In genomic region chr19:2084993-2085720, GRCh38 we compare ENCODE assay signal across 8 cellular contexts. TPM values are rescaled to one million over a fixed set of nuclear protein-coding genes. Genes with fewer than 3 reads are reported as not detected.
DNase-seq lines count a peak whose midpoint lies in the region; ATAC-seq and TF ChIP-seq lines count a peak whose summit lies in the region.

No MANE protein-coding gene starts in this region.

- peaks cover 14% of the 10 kb centered on the region for H3K4me1 Mint-ChIP-seq in mesothelial cell of epicardium

- peak; percentile 30 for ATAC-seq in GM21447 (IDR thresholded peaks at IDR 0.05; ENCODE audit: unreplicated experiment)

- H3K27ac Mint-ChIP-seq in mesothelial cell of epicardium = no peak overlapping the region

- no peak for TF ChIP-seq CTCF in mesothelial cell of epicardium (IDR thresholded peaks at IDR 0.05; ENCODE audit: unreplicated experiment)

- DNase-seq in A172 (ENCODE audit: low spot score) (peak; percentile 63), NK-92 (lab: John Stamatoyannopoulos, UW; ENCODE audit: unreplicated experiment) (peak; percentile 79), activated T-cell treated with anti-CD3 and anti-CD28 coated beads for 1 hour (ENCODE audit: low read depth) (peak; percentile 87), fibroblast of peridontal ligament (ENCODE audit: extremely low read depth) (peak; percentile 13), mesothelial cell of epicardium (ENCODE audit: low spot score in 2 of 2, unreplicated experiment in 2 of 2) (no peak), kidney glomerular epithelial cell (lab: John Stamatoyannopoulos, UW) (no peak)
- DNase-seq in stimulated activated CD4-positive, alpha-beta T cell treated with anti-CD3 and anti-CD28 coated beads, Interleukin-12 subunit alpha, Interleukin-12 subunit beta, amount 100 ng/mL, for 24 hours (ENCODE audit: low read depth in 2 of 2) = peak; percentile 81 to 91

- peaks cover 4% of the 10 kb centered on the region for H3K36me3 Mint-ChIP-seq in mesothelial cell of epicardium

- no peak overlapping the region for H3K4me3 Mint-ChIP-seq in mesothelial cell of epicardium

- H3K27me3 Mint-ChIP-seq in mesothelial cell of epicardium (ENCODE audit: low read depth) = no peaks in the 10 kb centered on the region

- no peaks in the 10 kb centered on the region for H3K9me3 Mint-ChIP-seq in mesothelial cell of epicardium

RNA-seq across cellular contexts. Expression of gene MOB3A, which starts 11.0 kb away (rescaled TPM):
- total RNA-seq in A172 (2014; rRNA removed; shearing (Covaris generic)) = 17.4 and 21.5 TPM in 2 replicates
- total RNA-seq in mesothelial cell of epicardium = 33.0 to 34.7 TPM (median 34.1 TPM) in 3 replicates

RNA-seq across cellular contexts. Expression of gene IZUMO4, which starts 11.6 kb away (rescaled TPM):
- 2.7 and 2.8 TPM in 2 replicates for total RNA-seq in A172 (2014; rRNA removed; shearing (Covaris generic))
- 11.0 to 14.4 TPM (median 13.8 TPM) in 3 replicates for total RNA-seq in mesothelial cell of epicardium

RNA-seq across cellular contexts. Expression of gene MKNK2, which starts 34.1 kb away (rescaled TPM):
- 40.4 and 53.8 TPM in 2 replicates for total RNA-seq in A172 (2014; rRNA removed; shearing (Covaris generic))
- total RNA-seq in mesothelial cell of epicardium = 92.6 to 97.1 TPM (median 95.9 TPM) in 3 replicates

Comparison
In these comparisons a context has a peak if more than half of its experiments do, and no peak if none do; other contexts are left out.
1. DNase-seq: peak in A172 (single experiment), NK-92 (single experiment), activated T-cell treated with anti-CD3 and anti-CD28 coated beads for 1 hour (single experiment), fibroblast of peridontal ligament (single experiment) and stimulated activated CD4-positive, alpha-beta T cell treated with anti-CD3 and anti-CD28 coated beads, Interleukin-12 subunit alpha, Interleukin-12 subunit beta, amount 100 ng/mL, for 24 hours (2 of 2); none in mesothelial cell of epicardium (0 of 2) and kidney glomerular epithelial cell (single experiment).